In genomic region chr1:12772520-12772919, GRCh38 we compare ENCODE assay signal across 21 cellular contexts. TPM values are rescaled to one million over a fixed set of nuclear protein-coding genes. Genes with fewer than 3 reads are reported as not detected.
DNase-seq lines count a peak whose midpoint lies in the region; ATAC-seq and TF ChIP-seq lines count a peak whose summit lies in the region.
"Had no signal": no experiment of that assay in that cellular context is flagged by ENCODE, and none has a peak within 500 bp of the region (broad histone marks: within the 10 kb centered on the region; RNA-seq: fewer than 3 reads in every experiment).

No MANE protein-coding gene starts in this region.

- H3K27me3 ChIP-seq in right atrium auricular region (no peaks in the 10 kb centered on the region), heart right ventricle (peaks cover 0 to 43% (median 37%) of the 10 kb centered on the region in 7 donors)

- TF ChIP-seq CTCF in right atrium auricular region (IDR thresholded peaks at IDR 0.05) (no peak), heart right ventricle (IDR thresholded peaks at IDR 0.05) (no peak), GM10266 (IDR thresholded peaks at IDR 0.05; ENCODE audit: control insufficient read depth, insufficient read depth, low read depth, missing control alignments) (no peak)

- WGBS in heart right ventricle, 2 donors = 82 to 89% methylated on average over 5 of the region's 5 CpGs

- no peak for ATAC-seq in heart right ventricle
- ATAC-seq in esophagus mucosa = no peak

- no peak overlapping the region for H3K27ac ChIP-seq in right atrium auricular region
- no peak overlapping the region for H3K27ac ChIP-seq in heart right ventricle
- H3K27ac ChIP-seq: 22Rv1 had no signal

- H3K36me3 ChIP-seq in right atrium auricular region (no peaks in the 10 kb centered on the region), heart right ventricle (no peaks in the 10 kb centered on the region)

- no peak overlapping the region for H3K4me3 ChIP-seq in right atrium auricular region
- no peak overlapping the region for H3K4me3 ChIP-seq in heart right ventricle

- H3K9me3 ChIP-seq in right atrium auricular region (no peaks in the 10 kb centered on the region), heart right ventricle (no peaks in the 10 kb centered on the region)

- DNase-seq in right atrium auricular region (ENCODE audit: low spot score) = peak; percentile 16
- no peak for DNase-seq in heart right ventricle
- DNase-seq in GM10266 (ENCODE audit: extremely low spot score) = peak; percentile 1
- peak; percentile 33 for DNase-seq in mesenteric fat pad (ENCODE audit: low spot score)
- DNase-seq in effector CD4-positive, alpha-beta T cell = no peak
- DNase-seq in OCI-M1 (lab: John Stamatoyannopoulos, UW) = no peak
- DNase-seq: ACHN; C1 segment of cervical spinal cord; Calu3; CD4-positive, alpha-beta memory T cell; COR-L47; DMS53; DMS79 treated with DMSO at 0.1 percent for 48 hours; GF-D8; GOT3; HCEC 1CT had no signal

- intact Hi-C loops in heart right ventricle (cut with DNase I) = no loop called here

- no peaks in the 10 kb centered on the region for H3K4me1 ChIP-seq in right atrium auricular region
- no peaks in the 10 kb centered on the region for H3K4me1 ChIP-seq in heart right ventricle

RNA-seq across cellular contexts. Expression of gene PRAMEF12, which starts 1.0 kb away (rescaled TPM):
- total RNA-seq in right atrium auricular region (not detected), heart right ventricle (not detected), mesenteric fat pad (not detected), esophagus mucosa (not detected)
- polyA plus RNA-seq in heart right ventricle = not detected
- total RNA-seq: Calu3; CD4-positive, alpha-beta memory T cell; Daoy; G401 had no signal
- polyA plus RNA-seq: BJ; CD4-positive, alpha-beta memory T cell had no signal

RNA-seq across cellular contexts. Expression of gene PRAMEF1, which starts 18.7 kb away (rescaled TPM):
- not detected for total RNA-seq in right atrium auricular region
- not detected for total RNA-seq in heart right ventricle
- polyA plus RNA-seq in heart right ventricle = not detected
- total RNA-seq in mesenteric fat pad = not detected
- total RNA-seq in esophagus mucosa = not detected
- total RNA-seq: Calu3; CD4-positive, alpha-beta memory T cell; Daoy had no signal
- polyA plus RNA-seq: BJ; CD4-positive, alpha-beta memory T cell had no signal

RNA-seq across cellular contexts. Expression of gene CFAP107, which starts 26.5 kb away (rescaled TPM):
- not detected for total RNA-seq in right atrium auricular region
- total RNA-seq in heart right ventricle = not detected
- not detected for polyA plus RNA-seq in heart right ventricle
- not detected for total RNA-seq in mesenteric fat pad
- not detected for total RNA-seq in esophagus mucosa
- total RNA-seq: Calu3; CD4-positive, alpha-beta memory T cell; Daoy; G401 had no signal
- polyA plus RNA-seq: CD4-positive, alpha-beta memory T cell had no signal

RNA-seq across cellular contexts. Expression of gene AADACL3, which starts 56.6 kb away (rescaled TPM):
- not detected for total RNA-seq in right atrium auricular region
- total RNA-seq in heart right ventricle = not detected
- not detected for polyA plus RNA-seq in heart right ventricle
- total RNA-seq in mesenteric fat pad = 0.19 TPM
- total RNA-seq in esophagus mucosa = not detected
- total RNA-seq: Calu3; CD4-positive, alpha-beta memory T cell; Daoy; G401 had no signal
- polyA plus RNA-seq: BJ; CD4-positive, alpha-beta memory T cell had no signal

RNA-seq across cellular contexts. Expression of gene PRAMEF11, which starts 58.7 kb away (rescaled TPM):
- not detected for total RNA-seq in right atrium auricular region
- total RNA-seq in heart right ventricle = not detected
- polyA plus RNA-seq in heart right ventricle = not detected
- total RNA-seq in mesenteric fat pad = not detected
- total RNA-seq in esophagus mucosa = not detected
- total RNA-seq: Calu3; CD4-positive, alpha-beta memory T cell; Daoy; G401 had no signal
- polyA plus RNA-seq: BJ; CD4-positive, alpha-beta memory T cell had no signal

Comparison
In these comparisons a context has a peak if more than half of its experiments do, and no peak if none do; other contexts are left out.
1. DNase-seq: peak in right atrium auricular region (single experiment), GM10266 (single experiment) and mesenteric fat pad (single experiment); none in heart right ventricle (0 of 2), effector CD4-positive, alpha-beta T cell (single experiment) and OCI-M1 (single experiment).